Comparison of ENCODE assay signal across 10 cellular contexts in the genomic region with DNA sequence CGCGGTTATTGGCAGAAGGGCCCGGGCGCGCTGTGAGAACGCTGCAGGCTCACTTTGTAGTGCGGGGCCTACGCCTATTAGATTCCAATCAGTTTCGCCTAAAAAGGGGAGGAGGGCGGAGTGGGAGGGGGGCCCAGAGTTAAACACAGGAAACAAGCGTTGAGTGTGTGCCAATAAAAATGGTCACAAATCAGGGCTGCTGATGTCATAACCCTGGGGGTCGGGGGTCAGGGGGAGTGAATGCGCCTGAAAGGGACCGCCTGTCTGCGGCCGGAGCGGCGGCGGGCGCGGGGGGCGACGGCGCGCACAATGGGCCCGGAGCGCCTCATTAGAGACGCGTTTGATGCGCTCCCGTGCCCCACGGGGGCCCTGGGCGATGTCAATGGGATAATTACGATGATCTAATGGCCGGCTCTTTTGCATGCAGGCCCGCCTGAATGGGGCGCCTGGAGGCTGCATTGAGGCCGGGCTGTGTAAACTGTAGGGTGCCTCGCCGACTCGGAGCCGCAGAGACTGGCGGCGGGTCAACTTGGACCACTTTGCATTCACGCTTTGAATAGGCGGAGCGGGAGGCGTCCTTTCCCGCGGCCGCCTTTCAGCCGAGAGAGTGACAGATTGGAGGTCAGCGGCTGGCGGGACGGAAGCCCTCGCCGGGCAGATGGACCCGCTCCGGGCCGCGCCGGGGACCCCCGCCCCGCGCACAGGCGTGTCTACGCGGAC.
DNase-seq lines count a peak whose midpoint lies in the region; ATAC-seq and TF ChIP-seq lines count a peak whose summit lies in the region.
"Had no signal": no experiment of that assay in that cellular context is flagged by ENCODE, and none has a peak within 500 bp of the region (broad histone marks: within the 10 kb centered on the region; RNA-seq: fewer than 3 reads in every experiment).

No MANE protein-coding gene starts in this region.

- no peak overlapping the region for H3K27ac Mint-ChIP-seq in osteocyte (ENCODE audit: unreplicated experiment)
- H3K27ac Mint-ChIP-seq: activated T-cell treated with anti-CD3 and anti-CD28 coated beads, Interleukin-2, amount 50 U/mL, for 72 hours; memory B cell had no signal

- H3K9me3 ChIP-seq in HUES48 (ENCODE audit: control insufficient read depth, insufficient read depth, low read length), result no peaks in the 10 kb centered on the region

- H3K27me3 Mint-ChIP-seq in osteocyte (ENCODE audit: unreplicated experiment), result peaks cover 35% of the 10 kb centered on the region

- H3K9me3 Mint-ChIP-seq in osteocyte (ENCODE audit: unreplicated experiment), result no peaks in the 10 kb centered on the region
- H3K9me3 Mint-ChIP-seq: activated T-cell treated with anti-CD3 and anti-CD28 coated beads, Interleukin-2, amount 50 U/mL, for 72 hours had no signal

- peak overlapping the region; percentile 77 for H3K4me3 Mint-ChIP-seq in osteocyte (ENCODE audit: unreplicated experiment)
- H3K4me3 Mint-ChIP-seq: memory B cell had no signal

- H3K4me1 ChIP-seq in HUES48 (ENCODE audit: control insufficient read depth, insufficient read depth, low read length), result peaks cover 56% of the 10 kb centered on the region

- H3K4me1 Mint-ChIP-seq in osteocyte (ENCODE audit: unreplicated experiment), result peaks cover 12% of the 10 kb centered on the region
- H3K4me1 Mint-ChIP-seq: memory B cell had no signal

- peak; percentile 36 for DNase-seq in Daoy (ENCODE audit: low read depth)
- DNase-seq in epithelial cell of esophagus (ENCODE audit: low read depth), result peak; percentile 4
- no peak for DNase-seq in osteocyte (ENCODE audit: extremely low spot score, unreplicated experiment)
- no peak for DNase-seq in SHP77 treated with DMSO at 0.1 percent for 48 hours (lab: John Stamatoyannopoulos, UW)
- DNase-seq in stimulated activated CD4-positive, alpha-beta T cell treated with anti-CD3 and anti-CD28 coated beads, Interleukin-4, amount 100 ng/mL, for 1 hour, result no peak
- DNase-seq: activated T-cell treated with anti-CD3 and anti-CD28 coated beads, Interleukin-2, amount 50 U/mL, for 72 hours; NCI-H1105 treated with DMSO at 0.1 percent for 48 hours had no signal

- no peaks in the 10 kb centered on the region for H3K36me3 Mint-ChIP-seq in osteocyte (ENCODE audit: unreplicated experiment)
- H3K36me3 Mint-ChIP-seq: memory B cell had no signal

- H3K4me3 ChIP-seq in HUES48 (ENCODE audit: low read depth, low read length), result peak overlapping the region; percentile 57
- H3K4me3 ChIP-seq in epithelial cell of esophagus (ENCODE audit: low read length), result no peak overlapping the region

- TF ChIP-seq CTCF in epithelial cell of esophagus (IDR thresholded peaks at IDR 0.05; ENCODE audit: insufficient read depth, low read depth, low read length, missing control alignments), result no peak
- no peak for TF ChIP-seq CTCF in osteocyte (IDR thresholded peaks at IDR 0.05)

- no peak overlapping the region for H3K9ac ChIP-seq in HUES48 (ENCODE audit: low read depth, low read length)

- no peak for ATAC-seq in HG02571 (IDR thresholded peaks at IDR 0.05; ENCODE audit: unreplicated experiment)
- ATAC-seq: activated T-cell treated with anti-CD3 and anti-CD28 coated beads, Interleukin-2, amount 50 U/mL, for 72 hours had no signal

- H3K36me3 ChIP-seq in HUES48 (ENCODE audit: control insufficient read depth, insufficient read depth, low read length), result no peaks in the 10 kb centered on the region

- peaks cover 59% of the 10 kb centered on the region for H3K27me3 ChIP-seq in HUES48 (ENCODE audit: control insufficient read depth, insufficient read depth, low read length)

- H3K27ac ChIP-seq in HUES48 (ENCODE audit: low read depth, low read length), result peak overlapping the region; percentile 84

Comparison
In these comparisons a context has a peak if more than half of its experiments do, and no peak if none do; other contexts are left out.
1. DNase-seq: peak in Daoy (single experiment) and epithelial cell of esophagus (single experiment); none in osteocyte (single experiment), SHP77 treated with DMSO at 0.1 percent for 48 hours (single experiment) and stimulated activated CD4-positive, alpha-beta T cell treated with anti-CD3 and anti-CD28 coated beads, Interleukin-4, amount 100 ng/mL, for 1 hour (single experiment).